ENCODE assay signal across 10 cellular contexts in genomic region chr18:54210463-54210862, GRCh38. TPM values are rescaled to one million over a fixed set of nuclear protein-coding genes. Genes with fewer than 3 reads are reported as not detected.
DNase-seq lines count a peak whose midpoint lies in the region; ATAC-seq and TF ChIP-seq lines count a peak whose summit lies in the region.
"Had no signal": no experiment of that assay in that cellular context is flagged by ENCODE, and none has a peak within 500 bp of the region (broad histone marks: within the 10 kb centered on the region; RNA-seq: fewer than 3 reads in every experiment).

No MANE protein-coding gene starts in this region.

- H3K27ac Mint-ChIP-seq in CD4-positive, CD25-positive, alpha-beta regulatory T cell: peak overlapping the region; percentile 29 to 62 (median 58)

- peaks cover 99% of the 10 kb centered on the region for H3K79me2 ChIP-seq in SU-DHL-6 (ENCODE audit: insufficient read depth, low read length)

- peak overlapping the region; percentile 96 for H3K4me2 ChIP-seq in SU-DHL-6 (ENCODE audit: low read depth, low read length, poor library complexity, severe bottlenecking)

- H3K4me3 Mint-ChIP-seq in CD4-positive, CD25-positive, alpha-beta regulatory T cell: peak overlapping the region in 2 of 4 donors; percentile 10 to 36

- peaks cover 33% of the 10 kb centered on the region for H3K4me1 ChIP-seq in CD4-positive, CD25-positive, alpha-beta regulatory T cell (ENCODE audit: control insufficient read depth, insufficient read depth, low read length, poor library complexity, severe bottlenecking)

- peaks cover 10% of the 10 kb centered on the region for H3K36me3 Mint-ChIP-seq in CD4-positive, CD25-positive, alpha-beta regulatory T cell

- no peaks in the 10 kb centered on the region for H3K36me3 ChIP-seq in CD4-positive, CD25-positive, alpha-beta regulatory T cell (ENCODE audit: control insufficient read depth, insufficient read depth, low read length)
- H3K36me3 ChIP-seq in SU-DHL-6 (ENCODE audit: low read length): no peaks in the 10 kb centered on the region
- H3K36me3 ChIP-seq: HAP-1 had no signal

- DNase-seq in CD4-positive, CD25-positive, alpha-beta regulatory T cell: no peak
- DNase-seq in amygdala (lab: John Stamatoyannopoulos, UW) (no peak), SW480 (ENCODE audit: low spot score) (no peak), GM19240 (ENCODE audit: insufficient read length, low spot score) (no peak), DMS153 treated with DMSO at 0.1 percent for 48 hours (lab: John Stamatoyannopoulos, UW; ENCODE audit: unreplicated experiment) (no peak)
- DNase-seq: NCI-H345 had no signal

- H2AFZ ChIP-seq in SU-DHL-6 (ENCODE audit: low read depth, low read length, severe bottlenecking): no peak overlapping the region

- peaks cover 41% of the 10 kb centered on the region for H3F3A ChIP-seq in SU-DHL-6 (ENCODE audit: insufficient read depth)

- no peak for ATAC-seq in CD4-positive, CD25-positive, alpha-beta regulatory T cell (ENCODE audit: low read depth in 2 of 2)
- ATAC-seq in GM18873 (IDR thresholded peaks at IDR 0.05; ENCODE audit: low FRiP score, unreplicated experiment) (peak; percentile 53), HG02973 (IDR thresholded peaks at IDR 0.05; ENCODE audit: unreplicated experiment) (peak; percentile 29)

- peak overlapping the region; percentile 10 for H3K4me3 ChIP-seq in CD4-positive, CD25-positive, alpha-beta regulatory T cell (ENCODE audit: low read depth, low read length)
- H3K4me3 ChIP-seq in SU-DHL-6 (ENCODE audit: insufficient read depth, low read length, poor library complexity, severe bottlenecking): peak overlapping the region; percentile 15
- H3K4me3 ChIP-seq: HAP-1 had no signal

- peaks cover 0 to 2% (median 0%) of the 10 kb centered on the region in 7 donors for H3K9me3 Mint-ChIP-seq in CD4-positive, CD25-positive, alpha-beta regulatory T cell

- no peaks in the 10 kb centered on the region for H3K9me2 ChIP-seq in SU-DHL-6 (replicated peaks; ENCODE audit: insufficient read depth, low read length)

- H3K27ac ChIP-seq in CD4-positive, CD25-positive, alpha-beta regulatory T cell (ENCODE audit: insufficient read depth, low read length, poor library complexity, severe bottlenecking): no peak overlapping the region
- H3K27ac ChIP-seq in SU-DHL-6 (ENCODE audit: low read depth, low read length): peak overlapping the region; percentile 70

- peak overlapping the region; percentile 48 for H3K9ac ChIP-seq in SU-DHL-6 (ENCODE audit: low read length)

- no peaks in the 10 kb centered on the region for H3K27me3 ChIP-seq in CD4-positive, CD25-positive, alpha-beta regulatory T cell (ENCODE audit: control insufficient read depth, insufficient read depth, low read length)
- H3K27me3 ChIP-seq in SU-DHL-6 (ENCODE audit: low read length): no peaks in the 10 kb centered on the region

- no peak for TF ChIP-seq CTCF in SU-DHL-6 (IDR thresholded peaks at IDR 0.05; ENCODE audit: insufficient read depth, low read length, poor library complexity, severe bottlenecking)

- no peaks in the 10 kb centered on the region for H3K9me3 ChIP-seq in CD4-positive, CD25-positive, alpha-beta regulatory T cell (ENCODE audit: control insufficient read depth in 2 of 2, low read length in 2 of 2)
- no peaks in the 10 kb centered on the region for H3K9me3 ChIP-seq in SU-DHL-6 (ENCODE audit: insufficient read depth, low read length)
- H3K9me3 ChIP-seq: HAP-1 had no signal

- H4K20me1 ChIP-seq in SU-DHL-6 (ENCODE audit: low read depth, low read length): peaks cover 19% of the 10 kb centered on the region

- peaks cover 56 to 83% (median 64%) of the 10 kb centered on the region in 4 donors for H3K4me1 Mint-ChIP-seq in CD4-positive, CD25-positive, alpha-beta regulatory T cell

- no peaks in the 10 kb centered on the region for H3K27me3 Mint-ChIP-seq in CD4-positive, CD25-positive, alpha-beta regulatory T cell

RNA-seq across cellular contexts. Expression of gene MBD2, which starts 14.0 kb away (rescaled TPM):
- total RNA-seq in CD4-positive, CD25-positive, alpha-beta regulatory T cell: 132 TPM
- 10 to 100 TPM in 3 of 4 donors, 1 to 10 TPM in 1; 8.4 to 26.8 (median 18.5) TPM for polyA plus RNA-seq in CD4-positive, CD25-positive, alpha-beta regulatory T cell

RNA-seq across cellular contexts. Expression of gene POLI, which starts 58.9 kb away (rescaled TPM):
- total RNA-seq in CD4-positive, CD25-positive, alpha-beta regulatory T cell: 16.6 TPM
- 1 to 10 TPM; 4.1 to 8.4 (median 6.1) TPM for polyA plus RNA-seq in CD4-positive, CD25-positive, alpha-beta regulatory T cell

Comparison
In these comparisons a context has a peak if more than half of its experiments do, and no peak if none do; other contexts are left out.
1. ATAC-seq: peak in GM18873 (single experiment) and HG02973 (single experiment); none in CD4-positive, CD25-positive, alpha-beta regulatory T cell (0 of 2).